17 cellular contexts compared by ENCODE assay signal in the genomic region with DNA sequence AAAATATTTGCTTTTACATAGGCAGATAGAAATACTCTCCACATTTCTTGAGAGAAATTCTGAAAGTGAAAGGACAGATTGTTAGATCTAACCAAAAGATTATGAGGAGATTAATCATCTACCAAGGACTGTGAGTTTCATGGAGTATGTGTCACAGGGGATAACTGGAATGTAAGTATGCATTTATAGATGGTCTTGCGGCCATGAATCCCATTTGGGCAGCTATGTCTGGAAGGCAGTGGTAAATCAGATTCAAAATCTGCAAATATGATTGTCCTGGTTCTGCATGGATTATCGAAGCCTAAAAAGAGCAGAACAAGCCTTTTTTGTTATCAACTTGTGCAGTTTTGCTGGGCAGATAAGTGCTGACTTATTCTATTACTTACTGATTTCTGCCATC.
DNase-seq lines count a peak whose midpoint lies in the region; ATAC-seq, FAIRE-seq and TF ChIP-seq lines count a peak whose summit lies in the region.
"Had no signal": no experiment of that assay in that cellular context is flagged by ENCODE, and none has a peak within 500 bp of the region (broad histone marks: within the 10 kb centered on the region; RNA-seq: fewer than 3 reads in every experiment).

No MANE protein-coding gene starts in this region.

- H3K36me3 Mint-ChIP-seq in astrocyte (ENCODE audit: low read depth, unreplicated experiment): no peaks in the 10 kb centered on the region
- H3K36me3 Mint-ChIP-seq: type B pancreatic cell had no signal

- no peak overlapping the region for H3K4me3 Mint-ChIP-seq in astrocyte (ENCODE audit: unreplicated experiment)
- H3K4me3 Mint-ChIP-seq: activated naive CD4-positive, alpha-beta T cell treated with anti-CD3 and anti-CD28 coated beads for 36 hours; type B pancreatic cell had no signal

- DNase-seq in ACHN (peak; percentile 91), HS-5 (ENCODE audit: low read depth) (peak; percentile 65), astrocyte (ENCODE audit: low read depth) (peak; percentile 92), kidney glomerular epithelial cell (lab: John Stamatoyannopoulos, UW) (peak; percentile 89), NCI-H526 treated with DMSO at 0.1 percent for 48 hours (lab: John Stamatoyannopoulos, UW) (no peak), omental fat pad (ENCODE audit: low spot score) (no peak)
- DNase-seq: activated naive CD4-positive, alpha-beta T cell treated with anti-CD3 and anti-CD28 coated beads for 36 hours; left lung; NCI-H1436; NCI-H510A treated with DMSO at 0.1 percent for 48 hours had no signal

- H2AFZ ChIP-seq in astrocyte (ENCODE audit: low read depth, low read length): no peak overlapping the region

- FAIRE-seq in astrocyte (lab: Jason Lieb, UNC): peak; percentile 96
- FAIRE-seq: colon, GM12878, HepG2 had no signal

- no peaks in the 10 kb centered on the region for H3K36me3 ChIP-seq in astrocyte (ENCODE audit: insufficient read depth, low read length)
- H3K36me3 ChIP-seq: left lung, neutrophil had no signal

- in situ Hi-C loops in ACHN (cut with HindIII; ENCODE audit: low pct_ligation_motif_present, low pct_unique_long_range_greater_than_20kb, low sequenced_read_pairs): no loop called here

- H3K4me3 ChIP-seq in astrocyte (ENCODE audit: insufficient read depth, low read depth, low read length): no peak overlapping the region
- H3K4me3 ChIP-seq: GM12878, left lung had no signal

- no peaks in the 10 kb centered on the region for H3K27me3 ChIP-seq in astrocyte (ENCODE audit: insufficient read depth, low read length)
- H3K27me3 ChIP-seq: left lung, neutrophil had no signal

- peak overlapping the region; percentile 67 for H3K4me2 ChIP-seq in astrocyte (ENCODE audit: low read length)

- H3K27ac Mint-ChIP-seq in astrocyte (ENCODE audit: unreplicated experiment): no peak overlapping the region
- H3K27ac Mint-ChIP-seq: activated naive CD4-positive, alpha-beta T cell treated with anti-CD3 and anti-CD28 coated beads for 36 hours; type B pancreatic cell had no signal

- H4K20me1 ChIP-seq in astrocyte (ENCODE audit: insufficient read depth, low read length): no peaks in the 10 kb centered on the region

- ATAC-seq in activated CD4-positive, CD25-positive, alpha-beta regulatory T cell treated with anti-CD3 and anti-CD28 coated beads, Interleukin-2, amount 50 U/mL, for 24 hours: no peak
- no peak for ATAC-seq in omental fat pad (ENCODE audit: low FRiP score)
- ATAC-seq in GM19035 (IDR thresholded peaks at IDR 0.05; ENCODE audit: unreplicated experiment): no peak
- ATAC-seq: GM12878, HepG2, left lung had no signal

- H3K4me1 Mint-ChIP-seq in astrocyte (ENCODE audit: low read depth, unreplicated experiment): peaks cover 7% of the 10 kb centered on the region

- H3K9me3 Mint-ChIP-seq in astrocyte (ENCODE audit: unreplicated experiment): no peaks in the 10 kb centered on the region
- H3K9me3 Mint-ChIP-seq: activated naive CD4-positive, alpha-beta T cell treated with anti-CD3 and anti-CD28 coated beads for 36 hours; type B pancreatic cell had no signal

- peaks cover 8% of the 10 kb centered on the region for H3K4me1 ChIP-seq in astrocyte (ENCODE audit: insufficient read depth, low read length)
- H3K4me1 ChIP-seq: left lung had no signal

- H3K79me2 ChIP-seq in astrocyte (ENCODE audit: insufficient read depth, low read length): no peaks in the 10 kb centered on the region

- TF ChIP-seq CTCF in astrocyte (IDR thresholded peaks at IDR 0.05; ENCODE audit: insufficient read depth, low read depth, low read length) (no peak), omental fat pad (IDR thresholded peaks at IDR 0.05) (no peak)

- no peaks in the 10 kb centered on the region for H3K9me3 ChIP-seq in astrocyte (ENCODE audit: insufficient read depth, low read depth, low read length)
- H3K9me3 ChIP-seq: left lung, neutrophil had no signal

- H3K27ac ChIP-seq in astrocyte (ENCODE audit: low read depth, low read length): peak overlapping the region; percentile 17
- H3K27ac ChIP-seq: left lung, neutrophil had no signal

- no peaks in the 10 kb centered on the region for H3K27me3 Mint-ChIP-seq in astrocyte (ENCODE audit: low read depth, unreplicated experiment)
- H3K27me3 Mint-ChIP-seq: type B pancreatic cell had no signal

- no peak overlapping the region for H3K9ac ChIP-seq in astrocyte (ENCODE audit: low read length)

Comparison
In these comparisons a context has a peak if more than half of its experiments do, and no peak if none do; other contexts are left out.
1. DNase-seq: peak in ACHN (single experiment), HS-5 (single experiment), astrocyte (single experiment) and kidney glomerular epithelial cell (single experiment); none in NCI-H526 treated with DMSO at 0.1 percent for 48 hours (single experiment) and omental fat pad (single experiment).